ENCODE assay signal across 1 cellular context in the genomic region with DNA sequence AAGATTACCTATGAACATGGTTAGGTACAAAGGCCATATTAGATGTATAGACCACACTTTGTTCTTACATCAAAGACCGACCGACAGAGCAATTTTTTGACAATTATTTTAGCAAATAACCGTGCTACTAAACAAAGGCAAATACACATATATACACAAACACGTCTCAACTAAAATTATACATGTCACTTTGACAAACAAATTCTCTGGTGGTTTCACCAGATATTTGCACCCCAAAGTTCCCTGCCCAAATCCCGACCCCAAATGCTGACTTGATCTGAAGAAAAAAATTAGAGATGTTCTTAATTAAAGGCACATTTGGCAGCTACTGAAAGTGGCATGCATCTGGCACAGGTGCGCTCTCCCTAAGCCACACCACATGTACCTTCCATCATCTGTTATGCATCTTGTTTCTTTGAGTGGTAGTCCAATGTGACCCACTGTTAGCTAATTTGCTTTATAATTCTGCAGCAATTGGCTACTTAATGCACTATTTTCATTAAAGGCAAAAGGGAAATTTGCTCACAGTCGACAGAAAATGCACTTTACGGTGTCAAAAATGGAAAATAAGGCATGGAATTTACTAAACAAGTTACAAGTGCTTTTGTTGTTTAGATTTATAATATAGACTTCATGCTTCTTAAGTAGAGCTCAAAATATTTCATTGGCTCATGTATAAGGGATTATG.
TF ChIP-seq lines count a peak whose summit lies in the region.

No MANE protein-coding gene starts in this region.

TF ChIP-seq in HepG2, 621 proteins besides CTCF, POLR2A, EP300 and RAD21 (continued from another document and continues in another):
- TF ChIP-seq, protein P1, sequence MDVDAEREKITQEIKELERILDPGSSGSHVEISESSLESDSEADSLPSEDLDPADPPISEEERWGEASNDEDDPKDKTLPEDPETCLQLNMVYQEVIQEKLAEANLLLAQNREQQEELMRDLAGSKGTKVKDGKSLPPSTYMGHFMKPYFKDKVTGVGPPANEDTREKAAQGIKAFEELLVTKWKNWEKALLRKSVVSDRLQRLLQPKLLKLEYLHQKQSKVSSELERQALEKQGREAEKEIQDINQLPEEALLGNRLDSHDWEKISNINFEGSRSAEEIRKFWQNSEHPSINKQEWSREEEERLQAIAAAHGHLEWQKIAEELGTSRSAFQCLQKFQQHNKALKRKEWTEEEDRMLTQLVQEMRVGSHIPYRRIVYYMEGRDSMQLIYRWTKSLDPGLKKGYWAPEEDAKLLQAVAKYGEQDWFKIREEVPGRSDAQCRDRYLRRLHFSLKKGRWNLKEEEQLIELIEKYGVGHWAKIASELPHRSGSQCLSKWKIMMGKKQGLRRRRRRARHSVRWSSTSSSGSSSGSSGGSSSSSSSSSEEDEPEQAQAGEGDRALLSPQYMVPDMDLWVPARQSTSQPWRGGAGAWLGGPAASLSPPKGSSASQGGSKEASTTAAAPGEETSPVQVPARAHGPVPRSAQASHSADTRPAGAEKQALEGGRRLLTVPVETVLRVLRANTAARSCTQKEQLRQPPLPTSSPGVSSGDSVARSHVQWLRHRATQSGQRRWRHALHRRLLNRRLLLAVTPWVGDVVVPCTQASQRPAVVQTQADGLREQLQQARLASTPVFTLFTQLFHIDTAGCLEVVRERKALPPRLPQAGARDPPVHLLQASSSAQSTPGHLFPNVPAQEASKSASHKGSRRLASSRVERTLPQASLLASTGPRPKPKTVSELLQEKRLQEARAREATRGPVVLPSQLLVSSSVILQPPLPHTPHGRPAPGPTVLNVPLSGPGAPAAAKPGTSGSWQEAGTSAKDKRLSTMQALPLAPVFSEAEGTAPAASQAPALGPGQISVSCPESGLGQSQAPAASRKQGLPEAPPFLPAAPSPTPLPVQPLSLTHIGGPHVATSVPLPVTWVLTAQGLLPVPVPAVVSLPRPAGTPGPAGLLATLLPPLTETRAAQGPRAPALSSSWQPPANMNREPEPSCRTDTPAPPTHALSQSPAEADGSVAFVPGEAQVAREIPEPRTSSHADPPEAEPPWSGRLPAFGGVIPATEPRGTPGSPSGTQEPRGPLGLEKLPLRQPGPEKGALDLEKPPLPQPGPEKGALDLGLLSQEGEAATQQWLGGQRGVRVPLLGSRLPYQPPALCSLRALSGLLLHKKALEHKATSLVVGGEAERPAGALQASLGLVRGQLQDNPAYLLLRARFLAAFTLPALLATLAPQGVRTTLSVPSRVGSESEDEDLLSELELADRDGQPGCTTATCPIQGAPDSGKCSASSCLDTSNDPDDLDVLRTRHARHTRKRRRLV (CRISPR knock-in tag; IDR thresholded peaks at IDR 0.05) = no peak
- TF ChIP-seq KDM5B (CRISPR knock-in tag; IDR thresholded peaks at IDR 0.05; ENCODE audit: borderline replicate concordance) (no peak), ONECUT2 (CRISPR knock-in tag; IDR thresholded peaks at IDR 0.05) (no peak), NR2F6 (IDR thresholded peaks at IDR 0.05) (peak; percentile 63), NR2F6 (CRISPR knock-in tag; IDR thresholded peaks at IDR 0.05) (peak; percentile 55; the same call in 1 of the 2 replicates), ZNF761 (CRISPR knock-in tag; conservative IDR thresholded peaks at IDR 0.05) (no peak; the same call in 1 of the 2 replicates), THAP7 (CRISPR knock-in tag; IDR thresholded peaks at IDR 0.05) (no peak), ZNF891 (CRISPR knock-in tag; IDR thresholded peaks at IDR 0.05) (no peak), MAF1 (CRISPR knock-in tag; IDR thresholded peaks at IDR 0.05; ENCODE audit: borderline replicate concordance) (no peak), CC2D1A (CRISPR knock-in tag; IDR thresholded peaks at IDR 0.05) (no peak), ZNF350 (CRISPR knock-in tag; IDR thresholded peaks at IDR 0.05; ENCODE audit: borderline replicate concordance, low read depth) (no peak), FOXJ3 (CRISPR knock-in tag; IDR thresholded peaks at IDR 0.05; ENCODE audit: borderline replicate concordance) (peak; percentile 96; the same call in 1 of the 2 replicates), MTA3 (CRISPR knock-in tag; IDR thresholded peaks at IDR 0.05) (no peak), ZNF644 (CRISPR knock-in tag; IDR thresholded peaks at IDR 0.05; ENCODE audit: low read depth) (no peak), ZIK1 (CRISPR knock-in tag; IDR thresholded peaks at IDR 0.05; ENCODE audit: borderline replicate concordance, low read depth) (no peak), ZFP90 (CRISPR knock-in tag; IDR thresholded peaks at IDR 0.05; ENCODE audit: borderline replicate concordance) (no peak), ZNF616 (CRISPR knock-in tag; IDR thresholded peaks at IDR 0.05; ENCODE audit: low read depth) (no peak), THAP11 (CRISPR knock-in tag; IDR thresholded peaks at IDR 0.05) (peak; percentile 59; the same call in 1 of the 2 replicates), ZNF282 (IDR thresholded peaks at IDR 0.05; ENCODE audit: partially characterized antibody) (no peak), ZFP82 (CRISPR knock-in tag; IDR thresholded peaks at IDR 0.05; ENCODE audit: borderline replicate concordance) (no peak), ZNF83 (CRISPR knock-in tag; IDR thresholded peaks at IDR 0.05; ENCODE audit: borderline replicate concordance) (no peak), ZSCAN22 (CRISPR knock-in tag; IDR thresholded peaks at IDR 0.05) (no peak), PLSCR1 (CRISPR knock-in tag; IDR thresholded peaks at IDR 0.05; ENCODE audit: borderline replicate concordance) (no peak), NBN (conservative IDR thresholded peaks at IDR 0.05) (no peak), NFAT5 (CRISPR knock-in tag; IDR thresholded peaks at IDR 0.05) (no peak), ZNF749 (CRISPR knock-in tag; IDR thresholded peaks at IDR 0.05; ENCODE audit: borderline replicate concordance) (no peak), ZNF75D (CRISPR knock-in tag; IDR thresholded peaks at IDR 0.05; ENCODE audit: borderline replicate concordance) (no peak), ARID2 (CRISPR knock-in tag; IDR thresholded peaks at IDR 0.05; ENCODE audit: borderline replicate concordance) (no peak), FOXK1 (CRISPR knock-in tag; IDR thresholded peaks at IDR 0.05; ENCODE audit: borderline replicate concordance, low read depth) (no peak), FIP1L1 (IDR thresholded peaks at IDR 0.05; ENCODE audit: borderline replicate concordance, insufficient read depth, low read depth, low read length) (no peak), NR2F1 (CRISPR knock-in tag; IDR thresholded peaks at IDR 0.05) (peak in 1 of 2 experiments; percentile 39; a peak in 2 of 4 replicates)
- TF ChIP-seq, protein P2, sequence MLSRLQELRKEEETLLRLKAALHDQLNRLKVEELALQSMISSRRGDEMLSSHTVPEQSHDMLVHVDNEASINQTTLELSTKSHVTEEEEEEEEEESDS (CRISPR knock-in tag; IDR thresholded peaks at IDR 0.05; ENCODE audit: borderline replicate concordance) = 0 out of 2 replicates have a peak, but pooled peaks have one; percentile 29
- TF ChIP-seq, protein P3, sequence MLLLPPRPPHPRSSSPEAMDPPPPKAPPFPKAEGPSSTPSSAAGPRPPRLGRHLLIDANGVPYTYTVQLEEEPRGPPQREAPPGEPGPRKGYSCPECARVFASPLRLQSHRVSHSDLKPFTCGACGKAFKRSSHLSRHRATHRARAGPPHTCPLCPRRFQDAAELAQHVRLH (CRISPR knock-in tag; IDR thresholded peaks at IDR 0.05; ENCODE audit: borderline replicate concordance, low read depth) = no peak
- TF ChIP-seq, protein P4, sequence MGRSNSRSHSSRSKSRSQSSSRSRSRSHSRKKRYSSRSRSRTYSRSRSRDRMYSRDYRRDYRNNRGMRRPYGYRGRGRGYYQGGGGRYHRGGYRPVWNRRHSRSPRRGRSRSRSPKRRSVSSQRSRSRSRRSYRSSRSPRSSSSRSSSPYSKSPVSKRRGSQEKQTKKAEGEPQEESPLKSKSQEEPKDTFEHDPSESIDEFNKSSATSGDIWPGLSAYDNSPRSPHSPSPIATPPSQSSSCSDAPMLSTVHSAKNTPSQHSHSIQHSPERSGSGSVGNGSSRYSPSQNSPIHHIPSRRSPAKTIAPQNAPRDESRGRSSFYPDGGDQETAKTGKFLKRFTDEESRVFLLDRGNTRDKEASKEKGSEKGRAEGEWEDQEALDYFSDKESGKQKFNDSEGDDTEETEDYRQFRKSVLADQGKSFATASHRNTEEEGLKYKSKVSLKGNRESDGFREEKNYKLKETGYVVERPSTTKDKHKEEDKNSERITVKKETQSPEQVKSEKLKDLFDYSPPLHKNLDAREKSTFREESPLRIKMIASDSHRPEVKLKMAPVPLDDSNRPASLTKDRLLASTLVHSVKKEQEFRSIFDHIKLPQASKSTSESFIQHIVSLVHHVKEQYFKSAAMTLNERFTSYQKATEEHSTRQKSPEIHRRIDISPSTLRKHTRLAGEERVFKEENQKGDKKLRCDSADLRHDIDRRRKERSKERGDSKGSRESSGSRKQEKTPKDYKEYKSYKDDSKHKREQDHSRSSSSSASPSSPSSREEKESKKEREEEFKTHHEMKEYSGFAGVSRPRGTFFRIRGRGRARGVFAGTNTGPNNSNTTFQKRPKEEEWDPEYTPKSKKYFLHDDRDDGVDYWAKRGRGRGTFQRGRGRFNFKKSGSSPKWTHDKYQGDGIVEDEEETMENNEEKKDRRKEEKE (IDR thresholded peaks at IDR 0.05) = no peak
- TF ChIP-seq, protein P5, sequence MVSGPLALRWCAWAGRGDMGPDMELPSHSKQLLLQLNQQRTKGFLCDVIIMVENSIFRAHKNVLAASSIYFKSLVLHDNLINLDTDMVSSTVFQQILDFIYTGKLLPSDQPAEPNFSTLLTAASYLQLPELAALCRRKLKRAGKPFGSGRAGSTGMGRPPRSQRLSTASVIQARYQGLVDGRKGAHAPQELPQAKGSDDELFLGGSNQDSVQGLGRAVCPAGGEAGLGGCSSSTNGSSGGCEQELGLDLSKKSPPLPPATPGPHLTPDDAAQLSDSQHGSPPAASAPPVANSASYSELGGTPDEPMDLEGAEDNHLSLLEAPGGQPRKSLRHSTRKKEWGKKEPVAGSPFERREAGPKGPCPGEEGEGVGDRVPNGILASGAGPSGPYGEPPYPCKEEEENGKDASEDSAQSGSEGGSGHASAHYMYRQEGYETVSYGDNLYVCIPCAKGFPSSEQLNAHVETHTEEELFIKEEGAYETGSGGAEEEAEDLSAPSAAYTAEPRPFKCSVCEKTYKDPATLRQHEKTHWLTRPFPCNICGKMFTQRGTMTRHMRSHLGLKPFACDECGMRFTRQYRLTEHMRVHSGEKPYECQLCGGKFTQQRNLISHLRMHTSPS (CRISPR knock-in tag; IDR thresholded peaks at IDR 0.05; ENCODE audit: low read depth) = no peak
- TF ChIP-seq, protein P6, sequence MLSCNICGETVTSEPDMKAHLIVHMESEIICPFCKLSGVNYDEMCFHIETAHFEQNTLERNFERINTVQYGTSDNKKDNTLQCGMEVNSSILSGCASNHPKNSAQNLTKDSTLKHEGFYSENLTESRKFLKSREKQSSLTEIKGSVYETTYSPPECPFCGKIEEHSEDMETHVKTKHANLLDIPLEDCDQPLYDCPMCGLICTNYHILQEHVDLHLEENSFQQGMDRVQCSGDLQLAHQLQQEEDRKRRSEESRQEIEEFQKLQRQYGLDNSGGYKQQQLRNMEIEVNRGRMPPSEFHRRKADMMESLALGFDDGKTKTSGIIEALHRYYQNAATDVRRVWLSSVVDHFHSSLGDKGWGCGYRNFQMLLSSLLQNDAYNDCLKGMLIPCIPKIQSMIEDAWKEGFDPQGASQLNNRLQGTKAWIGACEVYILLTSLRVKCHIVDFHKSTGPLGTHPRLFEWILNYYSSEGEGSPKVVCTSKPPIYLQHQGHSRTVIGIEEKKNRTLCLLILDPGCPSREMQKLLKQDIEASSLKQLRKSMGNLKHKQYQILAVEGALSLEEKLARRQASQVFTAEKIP (CRISPR knock-in tag; IDR thresholded peaks at IDR 0.05; ENCODE audit: borderline replicate concordance) = no peak
